ENCODE assay signal across 14 cellular contexts in the genomic region with DNA sequence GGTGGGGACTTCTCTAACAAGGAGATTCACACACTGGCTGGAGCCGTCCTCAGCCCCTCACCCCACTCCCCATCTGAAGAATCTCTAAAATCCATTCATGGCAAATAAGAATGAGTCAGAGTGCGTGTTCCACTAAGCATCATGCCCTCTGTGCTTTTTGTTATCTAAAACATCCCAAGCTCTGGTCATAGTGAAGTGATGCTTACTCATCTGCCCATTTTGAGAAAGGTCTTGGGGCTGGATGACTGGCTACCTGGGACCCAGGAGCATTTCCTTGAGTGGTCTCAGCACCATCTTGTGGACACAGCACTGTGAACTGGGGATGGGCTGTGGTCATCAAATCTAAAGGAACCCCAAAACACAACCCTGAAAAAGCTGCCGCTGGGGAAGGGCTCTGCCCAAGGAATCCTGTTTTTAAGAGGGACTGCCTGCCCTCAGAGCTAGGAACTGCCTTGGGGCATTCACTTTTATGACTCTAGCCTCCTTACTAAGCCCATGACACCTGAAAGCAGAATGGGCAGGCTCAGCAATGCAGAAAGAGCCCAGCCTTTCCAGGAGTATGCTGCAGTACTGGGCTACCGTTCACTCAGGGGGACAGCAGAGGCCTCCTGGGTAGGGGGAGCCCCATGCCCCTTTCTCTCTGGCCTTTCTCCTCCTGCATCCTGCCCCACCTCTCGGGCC. TPM values are rescaled to one million over a fixed set of nuclear protein-coding genes. Genes with fewer than 3 reads are reported as not detected.
A peak's percentile ranks its signal among the peaks of the same experiment; 100 is the strongest.
DNase-seq lines count a peak whose midpoint lies in the region; ATAC-seq, FAIRE-seq and TF ChIP-seq lines count a peak whose summit lies in the region.
"Had no signal": no experiment of that assay in that cellular context is flagged by ENCODE, and none has a peak within 500 bp of the region (broad histone marks: within the 10 kb centered on the region; RNA-seq: fewer than 3 reads in every experiment).

No MANE protein-coding gene starts in this region.

- H3K9me3 ChIP-seq in HUES6 (ENCODE audit: control insufficient read depth, insufficient read depth, low read depth, low read length) (no peaks in the 10 kb centered on the region), K562 (replicated peaks; ENCODE audit: control insufficient read depth, insufficient read depth, low read depth, low read length) (no peaks in the 10 kb centered on the region), lower lobe of right lung (no peaks in the 10 kb centered on the region)

- no peak for FAIRE-seq in K562 (lab: Jason Lieb, UNC)

- H3K79me2 ChIP-seq in K562 (ENCODE audit: control insufficient read depth, insufficient read depth, low read length): no peaks in the 10 kb centered on the region

- POLR2A ChIA-PET in K562 (lab: Yijun Ruan, JAX): interaction anchor here (1.0 kb wide), 2 partner anchors 11 to 20 kb away, joined by 3 read pairs; no protein-coding TSS in a partner anchor

- H3K36me3 ChIP-seq in HUES6 (ENCODE audit: control insufficient read depth, insufficient read depth, low read length): peaks cover 10% of the 10 kb centered on the region; the same call in 1 of the 2 replicates
- peaks cover 15% of the 10 kb centered on the region; the same call in 1 of the 3 replicates for H3K36me3 ChIP-seq in K562 (ENCODE audit: control insufficient read depth, insufficient read depth, low read length)
- H3K36me3 ChIP-seq in lower lobe of right lung: peaks cover 18% of the 10 kb centered on the region

- no peak for TF ChIP-seq POLR2A in K562 (conservative IDR thresholded peaks at IDR 0.05)

- TF ChIP-seq EP300 in K562 (IDR thresholded peaks at IDR 0.05; ENCODE audit: low read length): no peak

- H3K27me3 ChIP-seq in HUES6 (ENCODE audit: control insufficient read depth, insufficient read depth, low read length) (no peaks in the 10 kb centered on the region), K562 (ENCODE audit: control insufficient read depth in 2 of 2, insufficient read depth in 2 of 2, low read length in 2 of 2) (no peaks in the 10 kb centered on the region), lower lobe of right lung (ENCODE audit: low read depth) (no peaks in the 10 kb centered on the region)
- H3K27me3 ChIP-seq: left lung had no signal

- peaks cover 7% of the 10 kb centered on the region for H3K9me1 ChIP-seq in K562 (ENCODE audit: control insufficient read depth, insufficient read depth, low read length)

- 0 out of 4 replicates have a peak, but pooled peaks of 1 of the 2 experiments have one; percentile 8 for TF ChIP-seq RAD21 in K562 (CRISPR knock-in tag; conservative IDR thresholded peaks at IDR 0.05 in 1 of 2, IDR thresholded peaks at IDR 0.05 in 1 of 2)

- intact Hi-C loops in K562 (cut with micrococcal nuclease) (no loop called here), lower lobe of right lung (cut with DNase I) (loop anchor here (10.0 kb wide), 1 partner anchor 57 kb away; a partner anchor contains a TSS)

- no peak for ATAC-seq in K562
- no peak for ATAC-seq in lower lobe of right lung
- no peak for ATAC-seq in HG02642 (IDR thresholded peaks at IDR 0.05; ENCODE audit: poor library complexity, unreplicated experiment)
- ATAC-seq: left lung had no signal

- H3K4me2 ChIP-seq in K562 (ENCODE audit: insufficient read depth, low read length): no peak overlapping the region

- no peak for TF ChIP-seq CTCF in AG10803 (conservative IDR thresholded peaks at IDR 0.05; ENCODE audit: low read length)
- TF ChIP-seq CTCF in K562 (IDR thresholded peaks at IDR 0.05 in 2 of 3, conservative IDR thresholded peaks at IDR 0.05 in 1 of 3; ENCODE audit: insufficient read depth in 2 of 3, low read depth in 1 of 3, low read length in 3 of 3): no peak
- no peak for TF ChIP-seq CTCF in lower lobe of right lung (IDR thresholded peaks at IDR 0.05)

- H3K4me1 ChIP-seq in HUES6 (ENCODE audit: control insufficient read depth, insufficient read depth, low read length): peaks cover 18% of the 10 kb centered on the region
- H3K4me1 ChIP-seq in K562 (replicated peaks in 1 of 2; ENCODE audit: control insufficient read depth in 2 of 2, insufficient read depth in 2 of 2, low read length in 2 of 2): peaks cover 6 to 14% of the 10 kb centered on the region in 2 experiments; a peak in 4 of 5 replicates
- H3K4me1 ChIP-seq in lower lobe of right lung: peaks cover 51% of the 10 kb centered on the region

- H3K27ac ChIP-seq in HUES6 (ENCODE audit: low read depth, low read length) (no peak overlapping the region), K562 (ENCODE audit: extremely low read depth, low read depth, low read length) (no peak overlapping the region), lower lobe of right lung (peak overlapping the region; percentile 28)

- CTCF ChIA-PET in K562 (lab: Yijun Ruan, JAX; ENCODE audit: low intra/inter-chr PET ratio): no interaction called here

- H2AFZ ChIP-seq in K562 (ENCODE audit: low read depth, low read length): no peak overlapping the region

- WGBS in K562 (ENCODE audit: insufficient coverage, low coverage, missing lambda C conversion rate): 52% methylated on average over 5 of the region's 5 CpGs

- no peaks in the 10 kb centered on the region for H4K20me1 ChIP-seq in K562 (replicated peaks; ENCODE audit: control insufficient read depth, insufficient read depth, low read length)

- no TSS peak for BruUV-seq in K562 (replicated peaks; lab: Mats Ljungman, UMichigan)

- in situ Hi-C loops in K562 (cut with MboI): no loop called here

- no peak overlapping the region for H3K4me3 ChIP-seq in AG10803 (ENCODE audit: low read length)
- no peak overlapping the region for H3K4me3 ChIP-seq in HUES6 (ENCODE audit: low read depth, low read length)
- no peak overlapping the region for H3K4me3 ChIP-seq in K562
- no peak overlapping the region for H3K4me3 ChIP-seq in lower lobe of right lung
- H3K4me3 ChIP-seq: left lung had no signal

- DNase-seq in AG10803 (ENCODE audit: low read depth): peak; percentile 66
- no peak for DNase-seq in K562 (ENCODE audit: extremely low read depth in 1 of 4, low spot score in 3 of 4)
- DNase-seq in lower lobe of right lung: no peak
- no peak for DNase-seq in NCI-H2107 treated with DMSO at 0.1 percent for 48 hours (lab: John Stamatoyannopoulos, UW; ENCODE audit: unreplicated experiment)
- no peak for DNase-seq in NCI-H2171 treated with DMSO at 0.1 percent for 48 hours (lab: John Stamatoyannopoulos, UW)
- DNase-seq in GM19240 (ENCODE audit: insufficient read length, low spot score): no peak
- DNase-seq: activated CD4-positive, alpha-beta T cell treated with anti-CD3 and anti-CD28 coated beads, Interleukin-2, amount 10 ng/mL, durations not matched to agents 7 days and 5 days; CD4-positive, alpha-beta T cell; erythroblast; Karpas-422; left lung; NCI-H2227 treated with DMSO at 0.1 percent for 48 hours had no signal

- peak overlapping the region; percentile 0 for H3K9ac ChIP-seq in HUES6 (ENCODE audit: low read length)
- H3K9ac ChIP-seq in K562 (ENCODE audit: insufficient read depth in 1 of 2, low read depth in 2 of 2, low read length in 2 of 2): 0 out of 4 replicates have a peak overlapping the region, but pooled peaks of 1 of the 2 experiments have one; percentile 10

TF ChIP-seq in K562, 482 proteins besides CTCF, POLR2A, EP300 and RAD21:
- TF ChIP-seq BDP1 (IDR thresholded peaks at IDR 0.05; ENCODE audit: insufficient read depth, insufficient read length): no peak
- peak; percentile 17 to 58; a peak in 3 of 4 replicates for TF ChIP-seq KDM1A (IDR thresholded peaks at IDR 0.05)
- TF ChIP-seq CBFB (CRISPR knock-in tag; IDR thresholded peaks at IDR 0.05): no peak
- TF ChIP-seq FOSL1 (tag; conservative IDR thresholded peaks at IDR 0.05): peak; percentile 32

RNA-seq across cellular contexts. Expression of a gene that starts 53.5 kb away (rescaled TPM):
- 53.5 and 97.8 TPM in 2 replicates for total RNA-seq in K562 (2011; cell fraction: chromatin; rRNA removed; ENCODE audit: low replicate concordance)
- 22.0 and 29.1 TPM in 2 replicates for total RNA-seq in K562 (2011; cell fraction: nucleolus; rRNA removed)
- 61.7 and 84.8 TPM in 2 replicates for total RNA-seq in K562 (2011; cell fraction: nucleoplasm; rRNA removed)
- total RNA-seq in K562 (2014; rRNA removed) (22.9 and 24.8 TPM in 2 replicates), K562 (2014; rRNA removed; fragmentation: Illumina TruSeq; extraction: Trizol) (39.4 and 43.6 TPM in 2 replicates), K562 (2015; rRNA removed; fragmentation: Illumina TruSeq; extraction: Trizol) (33.5 and 33.7 TPM in 2 replicates), K562 (2021) (30.7 and 36.3 TPM in 2 replicates), lower lobe of right lung (89.6 TPM)
- polyA plus RNA-seq in K562 (2011; rRNA removed) (18.0 and 22.5 TPM in 2 replicates), K562 (2014; fragmentation: Illumina TruSeq; extraction: Trizol) (24.0 and 26.2 TPM in 2 replicates), K562 (2014; fragmentation: Nextera tagmentation; extraction: Ambion mirVana) (10 to 100 TPM; 14.2 to 17.9 TPM), K562 (2014; rRNA removed) (12.1 and 12.6 TPM in 2 replicates)
- 6.7 and 14.9 TPM in 2 replicates for polyA plus RNA-seq in K562 (2011; cell fraction: cytosol; rRNA removed)
- 22.7 and 28.6 TPM in 2 replicates for polyA plus RNA-seq in K562 (2011; cell fraction: nucleus; rRNA removed)
- 19.0 and 21.1 TPM in 2 replicates for polyA plus RNA-seq in K562 (2012)
- 64.1 and 109 TPM in 2 replicates for polyA minus RNA-seq in K562 (2011; rRNA and poly(A)+ RNA removed)
- 27.8 and 34.9 TPM in 2 replicates for polyA minus RNA-seq in K562 (2011; cell fraction: cytosol; rRNA and poly(A)+ RNA removed)
- polyA minus RNA-seq in K562 (2011; cell fraction: nucleus; rRNA and poly(A)+ RNA removed): 35.9 and 61.9 TPM in 2 replicates
